Comparison of ENCODE assay signal across 18 cellular contexts in genomic region chr15:33322091-33322490, GRCh38. TPM values are rescaled to one million over a fixed set of nuclear protein-coding genes. Genes with fewer than 3 reads are reported as not detected.
DNase-seq lines count a peak whose midpoint lies in the region; TF ChIP-seq lines count a peak whose summit lies in the region.
"Had no signal": no experiment of that assay in that cellular context is flagged by ENCODE, and none has a peak within 500 bp of the region (broad histone marks: within the 10 kb centered on the region; RNA-seq: fewer than 3 reads in every experiment).

No MANE protein-coding gene starts in this region.

- TF ChIP-seq POLR2A in esophagus muscularis mucosa (IDR thresholded peaks at IDR 0.05; ENCODE audit: low read depth) = no peak

- H3K9me3 ChIP-seq in BLaER1 (peaks cover 12% of the 10 kb centered on the region; the same call in 1 of the 2 replicates), esophagus muscularis mucosa (no peaks in the 10 kb centered on the region), WERI-Rb-1 (ENCODE audit: severe bottlenecking) (no peaks in the 10 kb centered on the region)
- H3K9me3 ChIP-seq in BLaER1 treated with 17β-estradiol and CSF1 and Interleukin-3, amounts not matched to agents 10 nM and 100 nM (replicated peaks in 1 of 11) = peaks cover 0 to 15% (median 14%) of the 10 kb centered on the region in 11 experiments; a peak in 13 of 22 replicates

- peaks cover 67% of the 10 kb centered on the region for H3K4me1 ChIP-seq in BLaER1
- peaks cover 9 to 62% (median 48%) of the 10 kb centered on the region in 10 experiments for H3K4me1 ChIP-seq in BLaER1 treated with 17β-estradiol and CSF1 and Interleukin-3, amounts not matched to agents 10 nM and 100 nM
- H3K4me1 ChIP-seq in esophagus muscularis mucosa = no peaks in the 10 kb centered on the region

- H3K36me3 ChIP-seq in BLaER1 = no peaks in the 10 kb centered on the region
- H3K36me3 ChIP-seq in BLaER1 treated with 17β-estradiol and CSF1 and Interleukin-3, amounts not matched to agents 10 nM and 100 nM = no peaks in the 10 kb centered on the region
- H3K36me3 ChIP-seq in esophagus muscularis mucosa = no peaks in the 10 kb centered on the region
- H3K36me3 ChIP-seq in WERI-Rb-1 = no peaks in the 10 kb centered on the region

- TF ChIP-seq CTCF in esophagus muscularis mucosa (IDR thresholded peaks at IDR 0.05) (no peak), WERI-Rb-1 (IDR thresholded peaks at IDR 0.05; ENCODE audit: low read depth, low read length) (no peak)

- H3K27ac ChIP-seq in BLaER1 = no peak overlapping the region
- H3K27ac ChIP-seq in BLaER1 treated with 17β-estradiol and CSF1 and Interleukin-3, amounts not matched to agents 10 nM and 100 nM = peak overlapping the region in 3 of 11 experiments; percentile 73 to 84 (median 74); a peak in 4 of 22 replicates
- H3K27ac ChIP-seq in esophagus muscularis mucosa (replicated peaks in 1 of 4) = no peak overlapping the region
- no peak overlapping the region for H3K27ac ChIP-seq in WERI-Rb-1

- H3K27me3 ChIP-seq in BLaER1 (no peaks in the 10 kb centered on the region), esophagus muscularis mucosa (no peaks in the 10 kb centered on the region), WERI-Rb-1 (ENCODE audit: insufficient read depth, low read depth, severe bottlenecking) (no peaks in the 10 kb centered on the region)
- no peaks in the 10 kb centered on the region for H3K27me3 ChIP-seq in BLaER1 treated with 17β-estradiol and CSF1 and Interleukin-3, amounts not matched to agents 10 nM and 100 nM

- no peak for TF ChIP-seq EP300 in esophagus muscularis mucosa (IDR thresholded peaks at IDR 0.05)

- H3K9ac ChIP-seq in BLaER1 = no peak overlapping the region
- H3K9ac ChIP-seq in BLaER1 treated with 17β-estradiol and CSF1 and Interleukin-3, amounts not matched to agents 10 nM and 100 nM = no peak overlapping the region

- WGBS in esophagus muscularis mucosa = 77% methylated on average over 6 of the region's 6 CpGs

- H4K20me1 ChIP-seq in BLaER1 = no peaks in the 10 kb centered on the region
- no peaks in the 10 kb centered on the region for H4K20me1 ChIP-seq in BLaER1 treated with 17β-estradiol and CSF1 and Interleukin-3, amounts not matched to agents 10 nM and 100 nM

- in situ Hi-C loops in G401 (cut with HindIII; ENCODE audit: low sequenced_read_pairs) = no loop called here

- H3K4me3 ChIP-seq in BLaER1 = no peak overlapping the region
- H3K4me3 ChIP-seq in BLaER1 treated with 17β-estradiol and CSF1 and Interleukin-3, amounts not matched to agents 10 nM and 100 nM = no peak overlapping the region
- H3K4me3 ChIP-seq in esophagus muscularis mucosa = no peak overlapping the region
- H3K4me3 ChIP-seq in WERI-Rb-1 (ENCODE audit: low read depth, low read length) = no peak overlapping the region
- H3K4me3 ChIP-seq: GM23338 had no signal

- DNase-seq in esophagus muscularis mucosa (ENCODE audit: extremely low spot score) (peak; percentile 68), myocyte (ENCODE audit: low read depth) (peak; percentile 13), G401 (ENCODE audit: low spot score) (no peak), WERI-Rb-1 (no peak)
- DNase-seq in activated effector memory CD4-positive, alpha-beta T cell treated with anti-CD3 and anti-CD28 coated beads, Interleukin-2, amount 50 U/mL, for 16 hours = no peak
- DNase-seq: CD4-positive, alpha-beta T cell; CD8-positive, alpha-beta memory T cell; DMS79; EL; GF-D8; H9 had no signal

- H3K4me2 ChIP-seq in BLaER1 = peak overlapping the region; percentile 71
- peak overlapping the region in 7 of 11 experiments; percentile 15 to 82 (median 79); a peak in 11 of 22 replicates for H3K4me2 ChIP-seq in BLaER1 treated with 17β-estradiol and CSF1 and Interleukin-3, amounts not matched to agents 10 nM and 100 nM
- H3K4me2 ChIP-seq: GM23338 had no signal

- intact Hi-C loops in esophagus muscularis mucosa (cut with DNase I) = no loop called here

RNA-seq across cellular contexts. Expression of gene RYR3, which starts 11.3 kb away (rescaled TPM):
- 1 to 10 TPM; 3.7 to 7.2 (median 4.5) TPM for total RNA-seq in esophagus muscularis mucosa
- 0.05 and 0.11 TPM in 2 replicates for total RNA-seq in myocyte
- 0.66 TPM for polyA plus RNA-seq in myocyte (2012)
- total RNA-seq in G401 (2014; rRNA removed; shearing (Covaris generic)) = 0.44 TPM in 1 of 2 replicates, not detected in the other
- total RNA-seq: A172; A673; CD4-positive, alpha-beta T cell; CD8-positive, alpha-beta memory T cell had no signal
- polyA plus RNA-seq: BJ, CD14-positive monocyte had no signal

Comparison
In these comparisons a context has a peak if more than half of its experiments do, and no peak if none do; other contexts are left out.
1. DNase-seq: peak in esophagus muscularis mucosa (single experiment) and myocyte (single experiment); none in G401 (single experiment), activated effector memory CD4-positive, alpha-beta T cell treated with anti-CD3 and anti-CD28 coated beads, Interleukin-2, amount 50 U/mL, for 16 hours (single experiment) and WERI-Rb-1 (single experiment).